Comparison of ENCODE assay signal across 18 cellular contexts in the genomic region with DNA sequence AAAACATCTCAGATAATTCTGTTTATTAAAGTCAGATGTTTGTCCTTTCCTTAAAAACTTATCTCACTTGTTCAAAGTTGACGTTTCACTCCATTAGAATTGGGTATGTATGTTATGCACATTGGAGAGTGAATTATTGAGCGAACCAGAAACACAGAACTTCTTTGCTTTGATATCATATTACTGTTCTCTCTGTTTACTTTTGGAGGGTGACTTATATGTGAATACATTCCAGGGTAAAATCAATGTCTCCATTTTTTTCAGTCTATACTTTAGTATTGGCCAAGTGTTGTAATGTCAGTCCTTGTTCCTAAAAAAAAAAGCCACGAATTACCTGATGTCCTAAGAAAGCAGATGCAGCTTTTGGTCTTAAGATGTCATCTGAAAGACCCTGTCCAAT.
A peak's percentile ranks its signal among the peaks of the same experiment; 100 is the strongest.
DNase-seq lines count a peak whose midpoint lies in the region; ATAC-seq, FAIRE-seq and TF ChIP-seq lines count a peak whose summit lies in the region.
"Had no signal": no experiment of that assay in that cellular context is flagged by ENCODE, and none has a peak within 500 bp of the region (broad histone marks: within the 10 kb centered on the region; RNA-seq: fewer than 3 reads in every experiment).

No MANE protein-coding gene starts in this region.

- H3K27ac ChIP-seq in A549 (peak overlapping the region; percentile 15 to 72; a peak in 5 of 6 replicates), PC-3 (ENCODE audit: low read length) (peak overlapping the region; percentile 91), mesenchymal stem cell (ENCODE audit: low read length, poor library complexity, severe bottlenecking) (peak overlapping the region; percentile 75)
- H3K27ac ChIP-seq: RWPE1 had no signal

- H2AK5ac ChIP-seq in mesenchymal stem cell (ENCODE audit: low read length, severe bottlenecking) = no peak overlapping the region

- H3K9me3 Mint-ChIP-seq in chondrocyte (ENCODE audit: low read depth) = peaks cover 2% of the 10 kb centered on the region

- H3K79me1 ChIP-seq in mesenchymal stem cell (replicated peaks; ENCODE audit: low read length, poor library complexity, severe bottlenecking) = no peaks in the 10 kb centered on the region

- no peaks in the 10 kb centered on the region for H3F3A ChIP-seq in PC-3 (ENCODE audit: low read length, unreplicated experiment)

- FAIRE-seq in A549 (lab: Jason Lieb, UNC) = no peak
- FAIRE-seq: GM12878 had no signal

- CTCF ChIA-PET in A549 (lab: Yijun Ruan, JAX) (no interaction called here), PC-3 (lab: Charles Lee) (no interaction called here)

- no peak overlapping the region for H2BK120ac ChIP-seq in mesenchymal stem cell (ENCODE audit: low read depth, low read length)

- POLR2A ChIA-PET in A549 (lab: Yijun Ruan, JAX) = no interaction called here
- POLR2A ChIA-PET in PC-3 (lab: Charles Lee; ENCODE audit: unreplicated experiment) = no interaction called here

- no TSS peak for BruUV-seq in PC-3 (replicated peaks; lab: Mats Ljungman, UMichigan)

- H3K4me1 ChIP-seq in A549 = peaks cover 21% of the 10 kb centered on the region
- peaks cover 22% of the 10 kb centered on the region for H3K4me1 ChIP-seq in PC-3 (ENCODE audit: insufficient read depth, low read length)
- no peaks in the 10 kb centered on the region for H3K4me1 ChIP-seq in mesenchymal stem cell (ENCODE audit: control insufficient read depth, insufficient read depth, low read depth, low read length)

- 0 out of 3 replicates have a peak, but pooled peaks cover 3% of the 10 kb centered on the region for H3K9me3 ChIP-seq in A549
- no peaks in the 10 kb centered on the region for H3K9me3 ChIP-seq in PC-3 (ENCODE audit: low read length)
- H3K9me3 ChIP-seq in mesenchymal stem cell (ENCODE audit: control insufficient read depth, low read length) = peaks cover under 1% of the 10 kb centered on the region

- TF ChIP-seq POLR2A in A549 (IDR thresholded peaks at IDR 0.05; ENCODE audit: low read length) = no peak

- H3K4me2 ChIP-seq in A549 = peak overlapping the region; percentile 53
- H3K4me2 ChIP-seq in PC-3 (ENCODE audit: low read length) = peak overlapping the region; percentile 59
- no peak overlapping the region for H3K4me2 ChIP-seq in mesenchymal stem cell (ENCODE audit: low read length, poor library complexity, severe bottlenecking)

- peaks cover 28% of the 10 kb centered on the region for H3K4me1 Mint-ChIP-seq in chondrocyte (ENCODE audit: low read depth)

- no peak overlapping the region for H3K23ac ChIP-seq in mesenchymal stem cell (ENCODE audit: low read length in 2 of 2)

- no peak overlapping the region for H4K91ac ChIP-seq in mesenchymal stem cell (ENCODE audit: low read length)

- H3K27ac Mint-ChIP-seq in chondrocyte (ENCODE audit: unreplicated experiment) = peak overlapping the region; percentile 74
- H3K27ac Mint-ChIP-seq: B cell had no signal

- H2BK15ac ChIP-seq in mesenchymal stem cell (ENCODE audit: low read depth, poor library complexity, severe bottlenecking) = no peak overlapping the region

- H3K27me3 Mint-ChIP-seq in chondrocyte (ENCODE audit: low read depth) = no peaks in the 10 kb centered on the region
- H3K27me3 Mint-ChIP-seq: B cell had no signal

- no peaks in the 10 kb centered on the region for H3K36me3 ChIP-seq in PC-3 (ENCODE audit: low read depth, low read length)
- no peaks in the 10 kb centered on the region for H3K36me3 ChIP-seq in mesenchymal stem cell (ENCODE audit: control insufficient read depth in 1 of 2, insufficient read depth in 2 of 2, low read depth in 1 of 2, low read length in 2 of 2)

- no peaks in the 10 kb centered on the region for H3K36me3 Mint-ChIP-seq in chondrocyte (ENCODE audit: low read depth)

- no peaks in the 10 kb centered on the region for H4K20me1 ChIP-seq in PC-3 (ENCODE audit: low read length)

- H3K14ac ChIP-seq in mesenchymal stem cell (ENCODE audit: low read length in 2 of 2) = no peak overlapping the region

- no peak overlapping the region for H3K9ac ChIP-seq in PC-3 (ENCODE audit: low read length)
- H3K9ac ChIP-seq in mesenchymal stem cell (ENCODE audit: low read length) = no peak overlapping the region

- no peak overlapping the region for H2AFZ ChIP-seq in PC-3 (ENCODE audit: low read length)
- no peak overlapping the region for H2AFZ ChIP-seq in mesenchymal stem cell (ENCODE audit: low read depth, low read length)

- H3K4me3 ChIP-seq in A549 = no peak overlapping the region
- no peak overlapping the region for H3K4me3 ChIP-seq in PC-3 (ENCODE audit: low read length)
- H3K4me3 ChIP-seq in mesenchymal stem cell (ENCODE audit: insufficient read depth in 1 of 2, low read depth in 1 of 2, low read length in 2 of 2) = no peak overlapping the region
- H3K4me3 ChIP-seq: GM12878 had no signal

- no peaks in the 10 kb centered on the region for H3K9me2 ChIP-seq in PC-3 (replicated peaks; ENCODE audit: low read length)

- H3K18ac ChIP-seq in mesenchymal stem cell (ENCODE audit: low read depth in 1 of 2, low read length in 2 of 2) = no peak overlapping the region

- ATAC-seq in A549 (peak in 1 of 2 experiments; percentile 51; a peak in 3 of 6 replicates), PC-3 (peak; percentile 70), omental fat pad (ENCODE audit: low FRiP score) (no peak), GM19463 (IDR thresholded peaks at IDR 0.05; ENCODE audit: unreplicated experiment) (no peak)
- ATAC-seq: GM12878 had no signal

- no peak overlapping the region for H2BK5ac ChIP-seq in mesenchymal stem cell (ENCODE audit: low read depth, low read length, poor library complexity, severe bottlenecking)

- no peaks in the 10 kb centered on the region for H3K27me3 ChIP-seq in PC-3 (ENCODE audit: low read length)
- H3K27me3 ChIP-seq in mesenchymal stem cell (ENCODE audit: control insufficient read depth in 1 of 2, insufficient read depth in 1 of 2, low read length in 2 of 2) = no peaks in the 10 kb centered on the region

- no peaks in the 10 kb centered on the region for H3K79me2 ChIP-seq in PC-3 (ENCODE audit: low read length)

- WGBS in A549 (ENCODE audit: missing lambda C conversion rate) = 7% methylated on average over 3 of the region's 3 CpGs
- 71% methylated on average over 1 of the region's 3 CpGs for WGBS in mesenchymal stem cell

- TF ChIP-seq RAD21 in A549 (conservative IDR thresholded peaks at IDR 0.05 in 1 of 2, IDR thresholded peaks at IDR 0.05 in 1 of 2) = no peak

- no peak for TF ChIP-seq EP300 in A549 (IDR thresholded peaks at IDR 0.05)

- H4K8ac ChIP-seq in mesenchymal stem cell (ENCODE audit: low read length) = no peak overlapping the region

- no peak overlapping the region for H2BK12ac ChIP-seq in mesenchymal stem cell (ENCODE audit: low read length in 2 of 2)

- intact Hi-C loops in PC-3 (cut with micrococcal nuclease) = loop anchor here (10.0 kb wide), 1 partner anchor 115 kb away; no protein-coding TSS in a partner anchor
- intact Hi-C loops in head of caudate nucleus (cut with DNase I) = no loop called here

- peak in 1 of 2 experiments; percentile 3 for DNase-seq in A549 (ENCODE audit: low read depth in 1 of 2, low spot score in 1 of 2)
- peak; percentile 55 for DNase-seq in PC-3
- no peak for DNase-seq in chondrocyte (ENCODE audit: low spot score)
- DNase-seq in mesenchymal stem cell = no peak
- no peak for DNase-seq in head of caudate nucleus
- DNase-seq in omental fat pad (ENCODE audit: low spot score) = no peak
- no peak for DNase-seq in NCI-H2107 (lab: John Stamatoyannopoulos, UW)
- DNase-seq: 8988T, NCI-H1417, NCI-H187, NCI-H2227 treated with DMSO at 0.1 percent for 48 hours, NCI-H524, NCI-H82, OCI-M1 had no signal

- TF ChIP-seq CTCF in A549 (IDR thresholded peaks at IDR 0.05) = no peak
- no peak for TF ChIP-seq CTCF in PC-3 (conservative IDR thresholded peaks at IDR 0.05; ENCODE audit: low read depth, low read length)
- TF ChIP-seq CTCF in chondrocyte (IDR thresholded peaks at IDR 0.05) = no peak
- no peak for TF ChIP-seq CTCF in omental fat pad (IDR thresholded peaks at IDR 0.05)

- no peak overlapping the region for H3K4me3 Mint-ChIP-seq in chondrocyte (ENCODE audit: unreplicated experiment)
- H3K4me3 Mint-ChIP-seq: B cell had no signal

- no peak overlapping the region for H3K4ac ChIP-seq in mesenchymal stem cell (ENCODE audit: low read depth in 1 of 2, low read length in 2 of 2)

TF ChIP-seq in A549, 52 proteins besides CTCF, POLR2A, EP300 and RAD21:
- TF ChIP-seq, protein P1, sequence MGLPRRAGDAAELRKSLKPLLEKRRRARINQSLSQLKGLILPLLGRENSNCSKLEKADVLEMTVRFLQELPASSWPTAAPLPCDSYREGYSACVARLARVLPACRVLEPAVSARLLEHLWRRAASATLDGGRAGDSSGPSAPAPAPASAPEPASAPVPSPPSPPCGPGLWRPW (IDR thresholded peaks at IDR 0.05) = no peak
- TF ChIP-seq FOSL2 (IDR thresholded peaks at IDR 0.05) (no peak), FOSL2 (CRISPR knock-in tag; IDR thresholded peaks at IDR 0.05) (0 out of 2 replicates have a peak, but pooled peaks have one; percentile 1), RCOR1 (IDR thresholded peaks at IDR 0.05; ENCODE audit: low read depth, low read length) (no peak), SMC3 (IDR thresholded peaks at IDR 0.05) (no peak)
- TF ChIP-seq, protein P2, sequence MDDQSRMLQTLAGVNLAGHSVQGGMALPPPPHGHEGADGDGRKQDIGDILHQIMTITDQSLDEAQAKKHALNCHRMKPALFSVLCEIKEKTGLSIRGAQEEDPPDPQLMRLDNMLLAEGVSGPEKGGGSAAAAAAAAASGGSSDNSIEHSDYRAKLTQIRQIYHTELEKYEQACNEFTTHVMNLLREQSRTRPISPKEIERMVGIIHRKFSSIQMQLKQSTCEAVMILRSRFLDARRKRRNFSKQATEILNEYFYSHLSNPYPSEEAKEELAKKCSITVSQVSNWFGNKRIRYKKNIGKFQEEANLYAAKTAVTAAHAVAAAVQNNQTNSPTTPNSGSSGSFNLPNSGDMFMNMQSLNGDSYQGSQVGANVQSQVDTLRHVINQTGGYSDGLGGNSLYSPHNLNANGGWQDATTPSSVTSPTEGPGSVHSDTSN (IDR thresholded peaks at IDR 0.05) = no peak
